ENCODE assay signal across 8 cellular contexts in the genomic region with DNA sequence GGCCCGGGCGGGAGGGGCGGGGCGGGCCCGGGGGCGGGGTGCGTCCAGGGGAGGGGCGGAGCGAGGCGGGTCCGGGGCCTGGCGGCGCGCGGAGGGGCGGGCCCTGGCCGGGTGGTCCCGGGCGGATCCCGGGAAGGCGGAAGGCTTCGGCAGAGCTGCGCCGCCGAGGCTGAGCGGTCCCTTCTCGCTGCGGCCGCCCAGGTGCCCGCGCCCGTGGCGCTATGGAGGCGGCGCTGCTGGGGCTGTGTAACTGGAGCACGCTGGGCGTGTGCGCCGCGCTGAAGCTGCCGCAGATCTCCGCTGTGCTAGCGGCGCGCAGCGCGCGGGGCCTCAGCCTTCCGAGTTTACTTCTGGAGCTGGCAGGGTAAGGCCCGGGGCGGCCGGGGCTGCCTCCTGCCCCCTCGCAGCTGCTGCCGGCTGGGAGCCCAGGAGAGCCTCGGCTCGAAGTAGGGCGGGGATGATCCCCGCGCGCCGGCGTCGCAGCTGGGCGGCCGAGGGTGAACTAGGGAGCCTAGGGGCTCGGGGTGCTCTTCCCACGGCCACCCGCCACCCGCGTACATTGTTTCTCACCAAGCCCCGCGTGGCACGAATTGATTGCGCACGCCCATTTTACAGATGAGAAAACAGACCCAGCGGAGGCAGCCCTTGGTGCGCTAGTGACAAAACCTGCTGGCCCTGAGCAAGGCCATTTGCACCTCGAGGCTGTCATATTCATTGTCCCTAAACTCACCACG. TPM values are rescaled to one million over a fixed set of nuclear protein-coding genes. Genes with fewer than 3 reads are reported as not detected.
A peak's percentile ranks its signal among the peaks of the same experiment; 100 is the strongest.
DNase-seq lines count a peak whose midpoint lies in the region; ATAC-seq and TF ChIP-seq lines count a peak whose summit lies in the region.

A gene (plus strand): TSS at position 142 of the 734 bp plus-strand sequence. CDS start 80 bp downstream, at position 222.

- H3K9me3 Mint-ChIP-seq in HFFc6 = no peaks in the 10 kb centered on the region

- H3K27me3 ChIP-seq in MG63 (no peaks in the 10 kb centered on the region), lower lobe of right lung (ENCODE audit: low read depth) (no peaks in the 10 kb centered on the region)

- H3K9me3 ChIP-seq in MG63 = no peaks in the 10 kb centered on the region
- no peaks in the 10 kb centered on the region for H3K9me3 ChIP-seq in lower lobe of right lung

- H3K4me3 ChIP-seq in MG63 (peak within 1 kb of the TSS; percentile 78), choroid plexus epithelial cell (ENCODE audit: low read depth, low read length) (peak within 1 kb of the TSS; percentile 70), lower lobe of right lung (peak within 1 kb of the TSS; percentile 88)

- peaks cover 12% of the 10 kb centered on the region for H3K4me1 Mint-ChIP-seq in HFFc6 (ENCODE audit: low read depth)

- peak within 1 kb of the TSS; percentile 83 for H3K4me3 Mint-ChIP-seq in HFFc6

- no peak; the same call in 1 of the 2 replicates for TF ChIP-seq CTCF in HFFc6 (IDR thresholded peaks at IDR 0.05)
- no peak for TF ChIP-seq CTCF in choroid plexus epithelial cell (conservative IDR thresholded peaks at IDR 0.05; ENCODE audit: low read depth, low read length)
- TF ChIP-seq CTCF in lower lobe of right lung (IDR thresholded peaks at IDR 0.05) = no peak

- peaks cover 6% of the 10 kb centered on the region for H3K27me3 Mint-ChIP-seq in HFFc6 (ENCODE audit: insufficient read depth)

- ATAC-seq in lower lobe of right lung = peak; percentile 91

- H3K27ac ChIP-seq in lower lobe of right lung (peak within 1 kb of the TSS; percentile 95), temporal lobe (ENCODE audit: low read depth, low read length) (peak within 1 kb of the TSS; percentile 87)

- DNase-seq in activated CD8-positive, alpha-beta memory T cell treated with anti-CD3 and anti-CD28 coated beads, Interleukin-2, amount 50 U/mL, for 24 hours (ENCODE audit: extremely low read depth) = peak; percentile 21
- DNase-seq in activated CD8-positive, alpha-beta memory T cell treated with anti-CD3 and anti-CD28 coated beads, Interleukin-2, amount 50 U/mL, for 4 hours = no peak
- DNase-seq in HFFc6 (peak; percentile 75), MG63 (peak; percentile 84), SHP77 treated with DMSO at 0.1 percent for 48 hours (lab: John Stamatoyannopoulos, UW) (peak; percentile 80), choroid plexus epithelial cell (ENCODE audit: low read depth) (peak; percentile 91), lower lobe of right lung (peak; percentile 91)

- no peaks in the 10 kb centered on the region for H3K36me3 Mint-ChIP-seq in HFFc6 (ENCODE audit: low read depth)

- H3K27ac Mint-ChIP-seq in HFFc6 = peak within 1 kb of the TSS; percentile 89

- H3K4me1 ChIP-seq in lower lobe of right lung = peaks cover 20% of the 10 kb centered on the region

- no peaks in the 10 kb centered on the region for H3K36me3 ChIP-seq in MG63
- no peaks in the 10 kb centered on the region for H3K36me3 ChIP-seq in lower lobe of right lung

- intact Hi-C loops in lower lobe of right lung (cut with DNase I) = no loop called here

RNA-seq across cellular contexts. Expression of the gene that starts here (rescaled TPM):
- total RNA-seq in HFFc6 (2021; fragmentation: NEBNext Ultra II Directional; extraction: Animal tissue kit (Norgen Biotek cat#: 25700)) = 10 to 100 TPM; 11.4 to 17.4 (median 13.0) TPM
- total RNA-seq in MG63 (2014; rRNA removed; shearing (Covaris generic); ENCODE audit: low replicate concordance) = 7.7 and 30.4 TPM in 2 replicates
- 23.8 TPM for total RNA-seq in lower lobe of right lung
- total RNA-seq in temporal lobe = 4.9 TPM
